10 cellular contexts compared by ENCODE assay signal in the genomic region with DNA sequence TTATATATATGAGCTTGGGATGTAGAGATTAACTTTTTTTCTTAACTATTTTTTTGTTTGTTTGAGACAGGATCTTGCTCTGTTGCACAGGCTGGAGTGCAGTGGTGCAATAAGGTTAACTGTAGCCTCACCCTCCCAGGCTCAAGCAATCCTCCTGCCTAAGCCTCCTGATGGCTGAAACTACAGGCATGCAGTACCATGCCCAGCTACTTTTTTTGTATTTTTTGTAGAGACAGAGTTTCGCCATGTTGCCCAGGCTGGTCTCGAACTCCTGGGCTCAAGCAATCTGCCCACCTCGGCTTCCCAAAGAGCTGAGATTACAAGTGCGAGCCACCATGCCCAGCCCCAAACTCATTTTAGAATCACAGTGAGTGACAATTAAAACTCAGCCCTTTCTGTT.
DNase-seq lines count a peak whose midpoint lies in the region; ATAC-seq and TF ChIP-seq lines count a peak whose summit lies in the region.
"Had no signal": no experiment of that assay in that cellular context is flagged by ENCODE, and none has a peak within 500 bp of the region (broad histone marks: within the 10 kb centered on the region; RNA-seq: fewer than 3 reads in every experiment).

No MANE protein-coding gene starts in this region.

- TF ChIP-seq POLR2A in uterus (IDR thresholded peaks at IDR 0.05) = no peak

- no peaks in the 10 kb centered on the region for H3K9me3 Mint-ChIP-seq in activated CD8-positive, alpha-beta memory T cell treated with anti-CD3 and anti-CD28 coated beads, Interleukin-2, amount 10 ng/mL, durations not matched to agents 7 days and 5 days (ENCODE audit: low read depth)
- peaks cover under 1% of the 10 kb centered on the region for H3K9me3 Mint-ChIP-seq in activated CD4-positive, alpha-beta memory T cell treated with anti-CD3 and anti-CD28 coated beads, Interleukin-2, amount 10 ng/mL, durations not matched to agents 7 days and 5 days
- H3K9me3 Mint-ChIP-seq in immature natural killer cell = no peaks in the 10 kb centered on the region
- peaks cover 0 to 3% of the 10 kb centered on the region in 2 donors for H3K9me3 Mint-ChIP-seq in stimulated activated naive CD8-positive, alpha-beta T cell treated with anti-CD3 and anti-CD28 coated beads, Interleukin-15, amount 100 ng/mL, for 72 hours

- no peak for ATAC-seq in activated CD8-positive, alpha-beta memory T cell treated with anti-CD3 and anti-CD28 coated beads, Interleukin-2, amount 10 ng/mL, durations not matched to agents 7 days and 5 days
- no peak for ATAC-seq in stimulated activated naive CD8-positive, alpha-beta T cell treated with anti-CD3 and anti-CD28 coated beads, Interleukin-15, amount 100 ng/mL, for 72 hours
- no peak for ATAC-seq in GM18868 (IDR thresholded peaks at IDR 0.05; ENCODE audit: unreplicated experiment)

- H3K9me3 ChIP-seq in uterus = no peaks in the 10 kb centered on the region

- no peak for DNase-seq in activated CD8-positive, alpha-beta memory T cell treated with anti-CD3 and anti-CD28 coated beads, Interleukin-2, amount 10 ng/mL, durations not matched to agents 7 days and 5 days
- DNase-seq in activated CD8-positive, alpha-beta memory T cell treated with anti-CD3 and anti-CD28 coated beads, Interleukin-2, amount 50 U/mL, for 4 hours = no peak
- no peak for DNase-seq in activated CD4-positive, alpha-beta memory T cell treated with anti-CD3 and anti-CD28 coated beads, Interleukin-2, amount 10 ng/mL, durations not matched to agents 7 days and 5 days
- DNase-seq in immature natural killer cell (no peak), 8988T (no peak), uterus (no peak)
- DNase-seq in stimulated activated naive CD8-positive, alpha-beta T cell treated with anti-CD3 and anti-CD28 coated beads, Interleukin-15, amount 100 ng/mL, for 72 hours = no peak
- DNase-seq: NCI-H1436 treated with DMSO at 0.1 percent for 48 hours; stimulated activated CD4-positive, alpha-beta T cell treated with anti-CD3 and anti-CD28 coated beads, Interleukin-4, amount 100 ng/mL, for 24 hours had no signal

- no peaks in the 10 kb centered on the region for H3K36me3 ChIP-seq in uterus

- intact Hi-C loops in uterus (cut with DNase I; ENCODE audit: low total_unique reads) = no loop called here

- H3K4me3 Mint-ChIP-seq in activated CD8-positive, alpha-beta memory T cell treated with anti-CD3 and anti-CD28 coated beads, Interleukin-2, amount 10 ng/mL, durations not matched to agents 7 days and 5 days = peak overlapping the region; percentile 53
- H3K4me3 Mint-ChIP-seq in activated CD4-positive, alpha-beta memory T cell treated with anti-CD3 and anti-CD28 coated beads, Interleukin-2, amount 10 ng/mL, durations not matched to agents 7 days and 5 days = peak overlapping the region; percentile 48
- H3K4me3 Mint-ChIP-seq in immature natural killer cell = peak overlapping the region; percentile 36 to 76 (median 55)
- peak overlapping the region; percentile 60 to 61 for H3K4me3 Mint-ChIP-seq in stimulated activated naive CD8-positive, alpha-beta T cell treated with anti-CD3 and anti-CD28 coated beads, Interleukin-15, amount 100 ng/mL, for 72 hours

- peaks cover 64% of the 10 kb centered on the region for H3K4me1 Mint-ChIP-seq in activated CD8-positive, alpha-beta memory T cell treated with anti-CD3 and anti-CD28 coated beads, Interleukin-2, amount 10 ng/mL, durations not matched to agents 7 days and 5 days
- H3K4me1 Mint-ChIP-seq in activated CD4-positive, alpha-beta memory T cell treated with anti-CD3 and anti-CD28 coated beads, Interleukin-2, amount 10 ng/mL, durations not matched to agents 7 days and 5 days = peaks cover 65% of the 10 kb centered on the region
- peaks cover 65 to 76% of the 10 kb centered on the region in 2 donors for H3K4me1 Mint-ChIP-seq in immature natural killer cell
- peaks cover 71% of the 10 kb centered on the region for H3K4me1 Mint-ChIP-seq in stimulated activated naive CD8-positive, alpha-beta T cell treated with anti-CD3 and anti-CD28 coated beads, Interleukin-15, amount 100 ng/mL, for 72 hours

- H3K4me3 ChIP-seq in uterus = no peak overlapping the region

- no peaks in the 10 kb centered on the region for H3K4me1 ChIP-seq in uterus

- TF ChIP-seq CTCF in uterus (IDR thresholded peaks at IDR 0.05) = no peak

- CTCF ChIA-PET in activated CD8-positive, alpha-beta memory T cell treated with anti-CD3 and anti-CD28 coated beads, Interleukin-2, amount 10 ng/mL, durations not matched to agents 7 days and 5 days (lab: Charles Lee) = interaction anchor here (1.0 to 1.9 kb wide), 5 partner anchors 11 to 206 kb away, joined by 3 to 7 read pairs (median 4); a partner anchor contains a TSS
- CTCF ChIA-PET in activated CD4-positive, alpha-beta memory T cell treated with anti-CD3 and anti-CD28 coated beads, Interleukin-2, amount 10 ng/mL, durations not matched to agents 7 days and 5 days (lab: Charles Lee) = interaction anchor here (0.6 to 4.4 kb wide), 3 partner anchors 200 to 207 kb away, joined by 3 to 30 read pairs (median 5); a partner anchor contains a TSS

- peak overlapping the region; percentile 98 for H3K27ac Mint-ChIP-seq in activated CD8-positive, alpha-beta memory T cell treated with anti-CD3 and anti-CD28 coated beads, Interleukin-2, amount 10 ng/mL, durations not matched to agents 7 days and 5 days
- H3K27ac Mint-ChIP-seq in activated CD4-positive, alpha-beta memory T cell treated with anti-CD3 and anti-CD28 coated beads, Interleukin-2, amount 10 ng/mL, durations not matched to agents 7 days and 5 days = peak overlapping the region; percentile 97
- peak overlapping the region; percentile 90 to 99 (median 96) for H3K27ac Mint-ChIP-seq in immature natural killer cell
- H3K27ac Mint-ChIP-seq in stimulated activated naive CD8-positive, alpha-beta T cell treated with anti-CD3 and anti-CD28 coated beads, Interleukin-15, amount 100 ng/mL, for 72 hours = peak overlapping the region; percentile 53 to 59

- H3K27me3 Mint-ChIP-seq in activated CD8-positive, alpha-beta memory T cell treated with anti-CD3 and anti-CD28 coated beads, Interleukin-2, amount 10 ng/mL, durations not matched to agents 7 days and 5 days = peaks cover 4% of the 10 kb centered on the region
- H3K27me3 Mint-ChIP-seq in activated CD4-positive, alpha-beta memory T cell treated with anti-CD3 and anti-CD28 coated beads, Interleukin-2, amount 10 ng/mL, durations not matched to agents 7 days and 5 days = peaks cover 2% of the 10 kb centered on the region
- peaks cover 5 to 10% (median 5%) of the 10 kb centered on the region in 3 donors for H3K27me3 Mint-ChIP-seq in immature natural killer cell (ENCODE audit: low read depth in 3 of 3)
- H3K27me3 Mint-ChIP-seq in stimulated activated naive CD8-positive, alpha-beta T cell treated with anti-CD3 and anti-CD28 coated beads, Interleukin-15, amount 100 ng/mL, for 72 hours = no peaks in the 10 kb centered on the region

- H3K27me3 ChIP-seq in uterus = no peaks in the 10 kb centered on the region

- POLR2A ChIA-PET in activated CD4-positive, alpha-beta memory T cell treated with anti-CD3 and anti-CD28 coated beads, Interleukin-2, amount 10 ng/mL, durations not matched to agents 7 days and 5 days (lab: Charles Lee) = interaction anchor here (0.5 to 13.4 kb wide), 8 partner anchors 14 to 482 kb away, joined by 3 to 335 read pairs (median 4); a partner anchor contains a TSS

- peaks cover 6% of the 10 kb centered on the region for H3K36me3 Mint-ChIP-seq in activated CD8-positive, alpha-beta memory T cell treated with anti-CD3 and anti-CD28 coated beads, Interleukin-2, amount 10 ng/mL, durations not matched to agents 7 days and 5 days
- peaks cover 5% of the 10 kb centered on the region for H3K36me3 Mint-ChIP-seq in activated CD4-positive, alpha-beta memory T cell treated with anti-CD3 and anti-CD28 coated beads, Interleukin-2, amount 10 ng/mL, durations not matched to agents 7 days and 5 days (ENCODE audit: low read depth)
- peaks cover 0 to 2% (median under 1%) of the 10 kb centered on the region in 3 donors for H3K36me3 Mint-ChIP-seq in immature natural killer cell

- H3K27ac ChIP-seq in uterus = no peak overlapping the region
